Comparison of ENCODE assay signal across 22 cellular contexts in genomic region chr7:85522070-85522469, GRCh38.
"Had no signal": no experiment of that assay in that cellular context is flagged by ENCODE, and none has a peak within 500 bp of the region (broad histone marks: within the 10 kb centered on the region; RNA-seq: fewer than 3 reads in every experiment).

No MANE protein-coding gene starts in this region.

- H3K9me3 Mint-ChIP-seq: activated CD4-positive, alpha-beta T cell treated with anti-CD3 and anti-CD28 coated beads, Interleukin-2, amount 10 ng/mL, durations not matched to agents 24 days and 14 days; memory B cell; nephron progenitor cell; stimulated activated naive CD8-positive, alpha-beta T cell treated with anti-CD3 and anti-CD28 coated beads, Interleukin-15, Interleukin-2, amounts not matched to agents 100 ng/mL and 50 ng/mL, for 24 hours had no signal

- H3K27ac Mint-ChIP-seq: activated CD4-positive, alpha-beta memory T cell treated with anti-CD3 and anti-CD28 coated beads, Interleukin-2, amount 10 ng/mL, durations not matched to agents 7 days and 5 days; activated CD4-positive, alpha-beta T cell treated with anti-CD3 and anti-CD28 coated beads, Interleukin-2, amount 10 ng/mL, durations not matched to agents 24 days and 14 days; memory B cell; nephron progenitor cell; stimulated activated naive CD8-positive, alpha-beta T cell treated with anti-CD3 and anti-CD28 coated beads, Interleukin-15, Interleukin-2, amounts not matched to agents 100 ng/mL and 50 ng/mL, for 24 hours had no signal

- H3K4me1 ChIP-seq: gastroesophageal sphincter, psoas muscle, right atrium auricular region, thyroid gland had no signal

- H3K27me3 Mint-ChIP-seq: activated CD4-positive, alpha-beta memory T cell treated with anti-CD3 and anti-CD28 coated beads, Interleukin-2, amount 10 ng/mL, durations not matched to agents 7 days and 5 days; activated CD4-positive, alpha-beta T cell treated with anti-CD3 and anti-CD28 coated beads, Interleukin-2, amount 10 ng/mL, durations not matched to agents 24 days and 14 days; stimulated activated naive CD8-positive, alpha-beta T cell treated with anti-CD3 and anti-CD28 coated beads, Interleukin-15, Interleukin-2, amounts not matched to agents 100 ng/mL and 50 ng/mL, for 24 hours had no signal

- H3K4me1 Mint-ChIP-seq: activated CD4-positive, alpha-beta memory T cell treated with anti-CD3 and anti-CD28 coated beads, Interleukin-2, amount 10 ng/mL, durations not matched to agents 7 days and 5 days; activated CD4-positive, alpha-beta T cell treated with anti-CD3 and anti-CD28 coated beads, Interleukin-2, amount 10 ng/mL, durations not matched to agents 24 days and 14 days; memory B cell; nephron progenitor cell had no signal

- ATAC-seq: activated CD4-positive, CD25-positive, alpha-beta regulatory T cell treated with anti-CD3 and anti-CD28 coated beads, Interleukin-2, amount 50 U/mL, for 24 hours; body of pancreas; gastroesophageal sphincter; pancreas; psoas muscle had no signal

- H3K4me3 ChIP-seq: body of pancreas, cardiac muscle cell, gastroesophageal sphincter, pancreas, psoas muscle, right atrium auricular region, thyroid gland had no signal

- H3K9me3 ChIP-seq: body of pancreas, gastroesophageal sphincter, pancreas, psoas muscle, right atrium auricular region, thyroid gland had no signal

- H3K36me3 Mint-ChIP-seq: memory B cell had no signal

- H3K27me3 ChIP-seq: body of pancreas, cardiac muscle cell, gastroesophageal sphincter, right atrium auricular region, thyroid gland had no signal

- H3K4me3 Mint-ChIP-seq: activated CD4-positive, alpha-beta memory T cell treated with anti-CD3 and anti-CD28 coated beads, Interleukin-2, amount 10 ng/mL, durations not matched to agents 7 days and 5 days; activated CD4-positive, alpha-beta T cell treated with anti-CD3 and anti-CD28 coated beads, Interleukin-2, amount 10 ng/mL, durations not matched to agents 24 days and 14 days; memory B cell; nephron progenitor cell; stimulated activated naive CD8-positive, alpha-beta T cell treated with anti-CD3 and anti-CD28 coated beads, Interleukin-15, Interleukin-2, amounts not matched to agents 100 ng/mL and 50 ng/mL, for 24 hours had no signal

- DNase-seq: activated CD4-positive, alpha-beta memory T cell treated with anti-CD3 and anti-CD28 coated beads, Interleukin-2, amount 10 ng/mL, durations not matched to agents 7 days and 5 days; activated CD4-positive, alpha-beta T cell treated with anti-CD3 and anti-CD28 coated beads, Interleukin-2, amount 10 ng/mL, durations not matched to agents 24 days and 14 days; activated gamma-delta T cell; activated naive CD4-positive, alpha-beta T cell treated with anti-CD3 and anti-CD28 coated beads, Interleukin-2, amount 50 U/mL, for 16 hours; anterior cingulate cortex; body of pancreas; cortex of kidney; head of caudate nucleus; nephron progenitor cell; pancreas; psoas muscle; stimulated activated CD4-positive, alpha-beta T cell treated with anti-CD3 and anti-CD28 coated beads, Interleukin-1b, Interleukin-23, amount 100 ng/mL, for 48 hours; substantia nigra; thyroid gland had no signal

- H3K27ac ChIP-seq: body of pancreas, cardiac muscle cell, epithelial cell of prostate, gastroesophageal sphincter, pancreas, psoas muscle, right atrium auricular region, thyroid gland, VCaP had no signal

- H3K36me3 ChIP-seq: cardiac muscle cell, gastroesophageal sphincter, pancreas, right atrium auricular region, thyroid gland had no signal
